In genomic region chr17:65485388-65486299, GRCh38 we compare ENCODE assay signal across 18 cellular contexts.
DNase-seq lines count a peak whose midpoint lies in the region; ATAC-seq lines count a peak whose summit lies in the region.
"Had no signal": no experiment of that assay in that cellular context is flagged by ENCODE, and none has a peak within 500 bp of the region (broad histone marks: within the 10 kb centered on the region; RNA-seq: fewer than 3 reads in every experiment).

No MANE protein-coding gene starts in this region.

- ATAC-seq in HG02642 (IDR thresholded peaks at IDR 0.05; ENCODE audit: poor library complexity, unreplicated experiment), result no peak
- ATAC-seq in activated naive CD4-positive, alpha-beta T cell treated with anti-CD3 and anti-CD28 coated beads, Interleukin-2, amount 50 U/mL, for 72 hours, result no peak
- ATAC-seq: activated CD8-positive, alpha-beta memory T cell treated with anti-CD3 and anti-CD28 coated beads, Interleukin-2, amount 10 ng/mL, durations not matched to agents 7 days and 5 days; GM23338; K562; right lobe of liver had no signal

- no peak overlapping the region for H3K27ac Mint-ChIP-seq in activated naive CD4-positive, alpha-beta T cell treated with anti-CD3 and anti-CD28 coated beads, Interleukin-2, amount 50 U/mL, for 72 hours
- H3K27ac Mint-ChIP-seq: activated CD8-positive, alpha-beta memory T cell treated with anti-CD3 and anti-CD28 coated beads, Interleukin-2, amount 10 ng/mL, durations not matched to agents 7 days and 5 days; activated naive CD4-positive, alpha-beta T cell treated with anti-CD3 and anti-CD28 coated beads, Interleukin-2, amount 50 U/mL, for 24 hours; CD4-positive, CD25-positive, alpha-beta regulatory T cell; GM23338; stimulated activated naive CD8-positive, alpha-beta T cell treated with anti-CD3 and anti-CD28 coated beads, Interleukin-15, Interleukin-2, amounts not matched to agents 100 ng/mL and 50 ng/mL, for 24 hours had no signal

- peaks cover 0 to 6% of the 10 kb centered on the region in 2 donors for H3K9me3 Mint-ChIP-seq in activated naive CD4-positive, alpha-beta T cell treated with anti-CD3 and anti-CD28 coated beads, Interleukin-2, amount 50 U/mL, for 72 hours
- H3K9me3 Mint-ChIP-seq: activated naive CD4-positive, alpha-beta T cell treated with anti-CD3 and anti-CD28 coated beads, Interleukin-2, amount 50 U/mL, for 24 hours; stimulated activated naive CD8-positive, alpha-beta T cell treated with anti-CD3 and anti-CD28 coated beads, Interleukin-15, Interleukin-2, amounts not matched to agents 100 ng/mL and 50 ng/mL, for 24 hours had no signal

- peak; percentile 47 for DNase-seq in Daoy (ENCODE audit: low read depth)
- peak; percentile 37 for DNase-seq in NCI-H69 (lab: John Stamatoyannopoulos, UW)
- peak; percentile 33 for DNase-seq in fibroblast of the conjunctiva (ENCODE audit: low read depth)
- DNase-seq in pons (ENCODE audit: low spot score), result peak; percentile 7
- DNase-seq in kidney glomerular epithelial cell (lab: John Stamatoyannopoulos, UW), result no peak
- DNase-seq in effector CD4-positive, alpha-beta T cell, result no peak
- DNase-seq in activated naive CD4-positive, alpha-beta T cell treated with anti-CD3 and anti-CD28 coated beads, Interleukin-2, amount 50 U/mL, for 72 hours (ENCODE audit: low spot score in 2 of 2), result no peak
- DNase-seq: activated CD8-positive, alpha-beta memory T cell treated with anti-CD3 and anti-CD28 coated beads, Interleukin-2, amount 10 ng/mL, durations not matched to agents 7 days and 5 days; CD4-positive, CD25-positive, alpha-beta regulatory T cell; GDM1; NCI-H146; right lobe of liver; SJCRH30 had no signal

- no peaks in the 10 kb centered on the region for H3K36me3 Mint-ChIP-seq in activated naive CD4-positive, alpha-beta T cell treated with anti-CD3 and anti-CD28 coated beads, Interleukin-2, amount 50 U/mL, for 72 hours
- H3K36me3 Mint-ChIP-seq: activated CD8-positive, alpha-beta memory T cell treated with anti-CD3 and anti-CD28 coated beads, Interleukin-2, amount 10 ng/mL, durations not matched to agents 7 days and 5 days; activated naive CD4-positive, alpha-beta T cell treated with anti-CD3 and anti-CD28 coated beads, Interleukin-2, amount 50 U/mL, for 24 hours; CD4-positive, CD25-positive, alpha-beta regulatory T cell had no signal

Comparison
In these comparisons a context has a peak if more than half of its experiments do, and no peak if none do; other contexts are left out.
1. DNase-seq: peak in Daoy (single experiment), NCI-H69 (single experiment), fibroblast of the conjunctiva (single experiment) and pons (single experiment); none in kidney glomerular epithelial cell (single experiment), effector CD4-positive, alpha-beta T cell (single experiment) and activated naive CD4-positive, alpha-beta T cell treated with anti-CD3 and anti-CD28 coated beads, Interleukin-2, amount 50 U/mL, for 72 hours (0 of 2).